1 cellular context compared by ENCODE assay signal in the genomic region with DNA sequence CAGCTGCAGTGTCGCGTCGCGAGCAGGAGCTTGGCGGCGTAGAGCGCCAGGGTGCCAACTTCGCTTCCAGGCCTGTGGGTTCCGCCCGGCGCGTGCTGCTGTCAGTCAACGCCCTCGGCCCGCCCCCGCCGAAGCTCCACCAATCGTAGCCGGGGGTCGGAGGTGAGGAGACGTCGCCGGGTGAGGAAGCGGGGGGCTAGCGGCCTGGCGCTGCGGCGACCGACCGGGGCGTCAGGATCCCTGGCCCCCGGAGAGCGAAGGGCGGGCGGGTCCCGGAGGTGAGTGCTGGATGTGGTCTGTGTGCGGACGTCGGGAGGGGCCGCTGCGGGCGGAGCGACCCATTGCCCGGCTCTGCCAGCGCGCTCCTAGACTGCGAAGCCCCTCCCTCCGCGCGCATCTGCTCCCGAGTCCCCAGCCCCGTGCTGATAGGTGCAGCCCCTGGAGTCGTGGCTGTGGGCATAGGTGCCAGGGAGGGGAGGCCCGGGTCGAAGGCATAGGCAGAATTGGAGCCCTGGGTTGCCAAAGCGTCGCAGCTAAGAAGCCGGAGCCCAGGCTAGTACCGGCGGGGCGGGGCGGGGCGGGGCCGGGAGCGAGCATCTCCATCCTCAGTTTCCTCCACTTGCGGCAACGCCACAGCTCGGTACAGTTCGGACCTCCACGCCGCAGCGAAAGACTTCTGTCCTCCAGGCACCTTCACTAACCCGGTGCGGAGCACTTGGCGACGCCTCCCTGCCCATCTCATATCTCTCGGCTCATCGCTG.
TF ChIP-seq lines count a peak whose summit lies in the region.

A gene (plus strand): TSS at position 165 of the 761 bp plus-strand sequence. CDS start 6,386 bp downstream, outside the sequence.

TF ChIP-seq in HepG2, 621 proteins besides CTCF, POLR2A, EP300 and RAD21 (continued from another document and continues in another):
- TF ChIP-seq ZNF432 (CRISPR knock-in tag; IDR thresholded peaks at IDR 0.05; ENCODE audit: borderline replicate concordance), result 0 out of 2 replicates have a peak, but pooled peaks have one; percentile 51
- TF ChIP-seq FOXM1 (CRISPR knock-in tag; IDR thresholded peaks at IDR 0.05), result no peak
- peak; percentile 86 for TF ChIP-seq ZFP41 (CRISPR knock-in tag; IDR thresholded peaks at IDR 0.05; ENCODE audit: borderline replicate concordance)
- peak; percentile 51 for TF ChIP-seq MED13 (CRISPR knock-in tag; IDR thresholded peaks at IDR 0.05)
- TF ChIP-seq ERF (CRISPR knock-in tag; IDR thresholded peaks at IDR 0.05), result peak; percentile 83
- TF ChIP-seq, protein P1, sequence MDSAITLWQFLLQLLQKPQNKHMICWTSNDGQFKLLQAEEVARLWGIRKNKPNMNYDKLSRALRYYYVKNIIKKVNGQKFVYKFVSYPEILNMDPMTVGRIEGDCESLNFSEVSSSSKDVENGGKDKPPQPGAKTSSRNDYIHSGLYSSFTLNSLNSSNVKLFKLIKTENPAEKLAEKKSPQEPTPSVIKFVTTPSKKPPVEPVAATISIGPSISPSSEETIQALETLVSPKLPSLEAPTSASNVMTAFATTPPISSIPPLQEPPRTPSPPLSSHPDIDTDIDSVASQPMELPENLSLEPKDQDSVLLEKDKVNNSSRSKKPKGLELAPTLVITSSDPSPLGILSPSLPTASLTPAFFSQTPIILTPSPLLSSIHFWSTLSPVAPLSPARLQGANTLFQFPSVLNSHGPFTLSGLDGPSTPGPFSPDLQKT (CRISPR knock-in tag; IDR thresholded peaks at IDR 0.05; ENCODE audit: borderline replicate concordance), result peak; percentile 86; the same call in 1 of the 2 replicates
- peak; percentile 75; the same call in 1 of the 2 replicates for TF ChIP-seq HNRNPL (IDR thresholded peaks at IDR 0.05; ENCODE audit: low read depth, low read length)
- TF ChIP-seq CBFB (CRISPR knock-in tag; IDR thresholded peaks at IDR 0.05), result peak; percentile 73; the same call in 1 of the 2 replicates
- TF ChIP-seq, protein P2, sequence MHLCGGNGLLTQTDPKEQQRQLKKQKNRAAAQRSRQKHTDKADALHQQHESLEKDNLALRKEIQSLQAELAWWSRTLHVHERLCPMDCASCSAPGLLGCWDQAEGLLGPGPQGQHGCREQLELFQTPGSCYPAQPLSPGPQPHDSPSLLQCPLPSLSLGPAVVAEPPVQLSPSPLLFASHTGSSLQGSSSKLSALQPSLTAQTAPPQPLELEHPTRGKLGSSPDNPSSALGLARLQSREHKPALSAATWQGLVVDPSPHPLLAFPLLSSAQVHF (CRISPR knock-in tag; IDR thresholded peaks at IDR 0.05), result peak; percentile 75; the same call in 1 of the 2 replicates
- 0 out of 2 replicates have a peak, but pooled peaks have one; percentile 65 for TF ChIP-seq BRD4 (CRISPR knock-in tag; IDR thresholded peaks at IDR 0.05)
- TF ChIP-seq, protein P3, sequence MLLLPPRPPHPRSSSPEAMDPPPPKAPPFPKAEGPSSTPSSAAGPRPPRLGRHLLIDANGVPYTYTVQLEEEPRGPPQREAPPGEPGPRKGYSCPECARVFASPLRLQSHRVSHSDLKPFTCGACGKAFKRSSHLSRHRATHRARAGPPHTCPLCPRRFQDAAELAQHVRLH (CRISPR knock-in tag; IDR thresholded peaks at IDR 0.05; ENCODE audit: borderline replicate concordance, low read depth), result 0 out of 2 replicates have a peak, but pooled peaks have one; percentile 20
- TF ChIP-seq ZNF350 (CRISPR knock-in tag; IDR thresholded peaks at IDR 0.05; ENCODE audit: borderline replicate concordance, low read depth), result peak; percentile 35; the same call in 1 of the 2 replicates
- TF ChIP-seq FOSL2 (CRISPR knock-in tag; IDR thresholded peaks at IDR 0.05), result peak; percentile 8; the same call in 1 of the 2 replicates
- no peak for TF ChIP-seq NR2F6 (IDR thresholded peaks at IDR 0.05)
- TF ChIP-seq NR2F6 (CRISPR knock-in tag; IDR thresholded peaks at IDR 0.05), result peak; percentile 33; the same call in 1 of the 2 replicates
- TF ChIP-seq FOXC1 (CRISPR knock-in tag; IDR thresholded peaks at IDR 0.05; ENCODE audit: borderline replicate concordance), result peak; percentile 63; the same call in 1 of the 2 replicates
- 0 out of 2 replicates have a peak, but pooled peaks have one; percentile 49 for TF ChIP-seq AKAP8 (CRISPR knock-in tag; IDR thresholded peaks at IDR 0.05)
- TF ChIP-seq PHF8 (CRISPR knock-in tag; IDR thresholded peaks at IDR 0.05), result peak; percentile 78
- TF ChIP-seq, protein P4, sequence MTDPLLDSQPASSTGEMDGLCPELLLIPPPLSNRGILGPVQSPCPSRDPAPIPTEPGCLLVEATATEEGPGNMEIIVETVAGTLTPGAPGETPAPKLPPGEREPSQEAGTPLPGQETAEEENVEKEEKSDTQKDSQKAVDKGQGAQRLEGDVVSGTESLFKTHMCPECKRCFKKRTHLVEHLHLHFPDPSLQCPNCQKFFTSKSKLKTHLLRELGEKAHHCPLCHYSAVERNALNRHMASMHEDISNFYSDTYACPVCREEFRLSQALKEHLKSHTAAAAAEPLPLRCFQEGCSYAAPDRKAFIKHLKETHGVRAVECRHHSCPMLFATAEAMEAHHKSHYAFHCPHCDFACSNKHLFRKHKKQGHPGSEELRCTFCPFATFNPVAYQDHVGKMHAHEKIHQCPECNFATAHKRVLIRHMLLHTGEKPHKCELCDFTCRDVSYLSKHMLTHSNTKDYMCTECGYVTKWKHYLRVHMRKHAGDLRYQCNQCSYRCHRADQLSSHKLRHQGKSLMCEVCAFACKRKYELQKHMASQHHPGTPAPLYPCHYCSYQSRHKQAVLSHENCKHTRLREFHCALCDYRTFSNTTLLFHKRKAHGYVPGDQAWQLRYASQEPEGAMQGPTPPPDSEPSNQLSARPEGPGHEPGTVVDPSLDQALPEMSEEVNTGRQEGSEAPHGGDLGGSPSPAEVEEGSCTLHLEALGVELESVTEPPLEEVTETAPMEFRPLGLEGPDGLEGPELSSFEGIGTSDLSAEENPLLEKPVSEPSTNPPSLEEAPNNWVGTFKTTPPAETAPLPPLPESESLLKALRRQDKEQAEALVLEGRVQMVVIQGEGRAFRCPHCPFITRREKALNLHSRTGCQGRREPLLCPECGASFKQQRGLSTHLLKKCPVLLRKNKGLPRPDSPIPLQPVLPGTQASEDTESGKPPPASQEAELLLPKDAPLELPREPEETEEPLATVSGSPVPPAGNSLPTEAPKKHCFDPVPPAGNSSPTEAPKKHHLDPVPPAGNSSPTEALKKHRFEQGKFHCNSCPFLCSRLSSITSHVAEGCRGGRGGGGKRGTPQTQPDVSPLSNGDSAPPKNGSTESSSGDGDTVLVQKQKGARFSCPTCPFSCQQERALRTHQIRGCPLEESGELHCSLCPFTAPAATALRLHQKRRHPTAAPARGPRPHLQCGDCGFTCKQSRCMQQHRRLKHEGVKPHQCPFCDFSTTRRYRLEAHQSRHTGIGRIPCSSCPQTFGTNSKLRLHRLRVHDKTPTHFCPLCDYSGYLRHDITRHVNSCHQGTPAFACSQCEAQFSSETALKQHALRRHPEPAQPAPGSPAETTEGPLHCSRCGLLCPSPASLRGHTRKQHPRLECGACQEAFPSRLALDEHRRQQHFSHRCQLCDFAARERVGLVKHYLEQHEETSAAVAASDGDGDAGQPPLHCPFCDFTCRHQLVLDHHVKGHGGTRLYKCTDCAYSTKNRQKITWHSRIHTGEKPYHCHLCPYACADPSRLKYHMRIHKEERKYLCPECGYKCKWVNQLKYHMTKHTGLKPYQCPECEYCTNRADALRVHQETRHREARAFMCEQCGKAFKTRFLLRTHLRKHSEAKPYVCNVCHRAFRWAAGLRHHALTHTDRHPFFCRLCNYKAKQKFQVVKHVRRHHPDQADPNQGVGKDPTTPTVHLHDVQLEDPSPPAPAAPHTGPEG (CRISPR knock-in tag; IDR thresholded peaks at IDR 0.05), result no peak; the same call in 1 of the 2 replicates
- TF ChIP-seq, protein P5, sequence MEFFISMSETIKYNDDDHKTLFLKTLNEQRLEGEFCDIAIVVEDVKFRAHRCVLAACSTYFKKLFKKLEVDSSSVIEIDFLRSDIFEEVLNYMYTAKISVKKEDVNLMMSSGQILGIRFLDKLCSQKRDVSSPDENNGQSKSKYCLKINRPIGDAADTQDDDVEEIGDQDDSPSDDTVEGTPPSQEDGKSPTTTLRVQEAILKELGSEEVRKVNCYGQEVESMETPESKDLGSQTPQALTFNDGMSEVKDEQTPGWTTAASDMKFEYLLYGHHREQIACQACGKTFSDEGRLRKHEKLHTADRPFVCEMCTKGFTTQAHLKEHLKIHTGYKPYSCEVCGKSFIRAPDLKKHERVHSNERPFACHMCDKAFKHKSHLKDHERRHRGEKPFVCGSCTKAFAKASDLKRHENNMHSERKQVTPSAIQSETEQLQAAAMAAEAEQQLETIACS (CRISPR knock-in tag; IDR thresholded peaks at IDR 0.05), result peak; percentile 55; the same call in 1 of the 2 replicates
- peak; percentile 90; the same call in 1 of the 2 replicates for TF ChIP-seq ARID2 (CRISPR knock-in tag; IDR thresholded peaks at IDR 0.05; ENCODE audit: borderline replicate concordance)
- TF ChIP-seq FOXO1 (CRISPR knock-in tag; IDR thresholded peaks at IDR 0.05), result 0 out of 2 replicates have a peak, but pooled peaks have one; percentile 32
- peak; percentile 68; the same call in 1 of the 2 replicates for TF ChIP-seq ZNF446 (CRISPR knock-in tag; IDR thresholded peaks at IDR 0.05)
- no peak for TF ChIP-seq ZNF839 (CRISPR knock-in tag; IDR thresholded peaks at IDR 0.05; ENCODE audit: borderline replicate concordance)
- TF ChIP-seq ZNF607 (CRISPR knock-in tag; IDR thresholded peaks at IDR 0.05; ENCODE audit: borderline replicate concordance), result peak; percentile 78; the same call in 1 of the 2 replicates
- peak; percentile 91 for TF ChIP-seq ZFX (CRISPR knock-in tag; IDR thresholded peaks at IDR 0.05; ENCODE audit: low read depth)
- TF ChIP-seq AGO2 (optimal IDR thresholded peaks at IDR 0.05; ENCODE audit: low read depth, low read length), result no peak
- TF ChIP-seq RFXANK (CRISPR knock-in tag; IDR thresholded peaks at IDR 0.05), result no peak
- TF ChIP-seq ZNF782 (CRISPR knock-in tag; IDR thresholded peaks at IDR 0.05; ENCODE audit: borderline replicate concordance), result peak; percentile 47; the same call in 1 of the 2 replicates
- no peak; the same call in 1 of the 2 replicates for TF ChIP-seq ZKSCAN5 (CRISPR knock-in tag; IDR thresholded peaks at IDR 0.05)
- peak; percentile 48; the same call in 1 of the 2 replicates for TF ChIP-seq CREB1 (IDR thresholded peaks at IDR 0.05)
- TF ChIP-seq CREB1 (CRISPR knock-in tag; IDR thresholded peaks at IDR 0.05), result no peak
- TF ChIP-seq KLF6 (CRISPR knock-in tag; IDR thresholded peaks at IDR 0.05), result peak; percentile 45; the same call in 1 of the 2 replicates
- TF ChIP-seq CEBPG (CRISPR knock-in tag; IDR thresholded peaks at IDR 0.05), result no peak
- no peak for TF ChIP-seq SOX6 (IDR thresholded peaks at IDR 0.05)
- peak; percentile 23; the same call in 1 of the 2 replicates for TF ChIP-seq SOX6 (CRISPR knock-in tag; IDR thresholded peaks at IDR 0.05)
- TF ChIP-seq, protein P6, sequence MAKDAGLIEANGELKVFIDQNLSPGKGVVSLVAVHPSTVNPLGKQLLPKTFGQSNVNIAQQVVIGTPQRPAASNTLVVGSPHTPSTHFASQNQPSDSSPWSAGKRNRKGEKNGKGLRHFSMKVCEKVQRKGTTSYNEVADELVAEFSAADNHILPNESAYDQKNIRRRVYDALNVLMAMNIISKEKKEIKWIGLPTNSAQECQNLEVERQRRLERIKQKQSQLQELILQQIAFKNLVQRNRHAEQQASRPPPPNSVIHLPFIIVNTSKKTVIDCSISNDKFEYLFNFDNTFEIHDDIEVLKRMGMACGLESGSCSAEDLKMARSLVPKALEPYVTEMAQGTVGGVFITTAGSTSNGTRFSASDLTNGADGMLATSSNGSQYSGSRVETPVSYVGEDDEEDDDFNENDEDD (CRISPR knock-in tag; IDR thresholded peaks at IDR 0.05; ENCODE audit: borderline replicate concordance), result peak; percentile 85; the same call in 1 of the 2 replicates
- no peak for TF ChIP-seq ONECUT2 (CRISPR knock-in tag; IDR thresholded peaks at IDR 0.05)
- peak; percentile 84 for TF ChIP-seq NFYB (CRISPR knock-in tag; IDR thresholded peaks at IDR 0.05)
- TF ChIP-seq SP1 (IDR thresholded peaks at IDR 0.05), result no peak
- peak; percentile 79 for TF ChIP-seq SP1 (CRISPR knock-in tag; IDR thresholded peaks at IDR 0.05)
- TF ChIP-seq, protein P7, sequence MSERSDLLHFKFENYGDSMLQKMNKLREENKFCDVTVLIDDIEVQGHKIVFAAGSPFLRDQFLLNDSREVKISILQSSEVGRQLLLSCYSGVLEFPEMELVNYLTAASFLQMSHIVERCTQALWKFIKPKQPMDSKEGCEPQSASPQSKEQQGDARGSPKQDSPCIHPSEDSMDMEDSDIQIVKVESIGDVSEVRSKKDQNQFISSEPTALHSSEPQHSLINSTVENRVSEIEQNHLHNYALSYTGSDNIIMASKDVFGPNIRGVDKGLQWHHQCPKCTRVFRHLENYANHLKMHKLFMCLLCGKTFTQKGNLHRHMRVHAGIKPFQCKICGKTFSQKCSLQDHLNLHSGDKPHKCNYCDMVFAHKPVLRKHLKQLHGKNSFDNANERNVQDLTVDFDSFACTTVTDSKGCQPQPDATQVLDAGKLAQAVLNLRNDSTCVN (CRISPR knock-in tag; IDR thresholded peaks at IDR 0.05; ENCODE audit: borderline replicate concordance), result peak; percentile 75
- peak; percentile 61; the same call in 1 of the 2 replicates for TF ChIP-seq ZMYM4 (CRISPR knock-in tag; IDR thresholded peaks at IDR 0.05)
- peak; percentile 75; the same call in 1 of the 2 replicates for TF ChIP-seq ZIK1 (CRISPR knock-in tag; IDR thresholded peaks at IDR 0.05; ENCODE audit: borderline replicate concordance, low read depth)
- TF ChIP-seq PHF5A (CRISPR knock-in tag; IDR thresholded peaks at IDR 0.05; ENCODE audit: low read depth, unreplicated experiment), result peak; percentile 67
- peak; percentile 59; the same call in 1 of the 2 replicates for TF ChIP-seq ZNF564 (CRISPR knock-in tag; IDR thresholded peaks at IDR 0.05)
- TF ChIP-seq CHD2 (IDR thresholded peaks at IDR 0.05; ENCODE audit: low read depth, low read length), result no peak
- TF ChIP-seq ZKSCAN1 (IDR thresholded peaks at IDR 0.05; ENCODE audit: low read length), result no peak
- TF ChIP-seq PHF21A (CRISPR knock-in tag; IDR thresholded peaks at IDR 0.05), result 0 out of 2 replicates have a peak, but pooled peaks have one; percentile 49
- TF ChIP-seq ZFP37 (CRISPR knock-in tag; IDR thresholded peaks at IDR 0.05; ENCODE audit: borderline replicate concordance), result peak; percentile 70
- 0 out of 2 replicates have a peak, but pooled peaks have one; percentile 3 for TF ChIP-seq TMF1 (CRISPR knock-in tag; IDR thresholded peaks at IDR 0.05; ENCODE audit: low read depth)
- no peak; the same call in 1 of the 2 replicates for TF ChIP-seq ZFP82 (CRISPR knock-in tag; IDR thresholded peaks at IDR 0.05; ENCODE audit: borderline replicate concordance)
- TF ChIP-seq ZC3H13 (CRISPR knock-in tag; IDR thresholded peaks at IDR 0.05), result peak; percentile 45; the same call in 1 of the 2 replicates
